Comparison of ENCODE assay signal across 8 cellular contexts in the genomic region with DNA sequence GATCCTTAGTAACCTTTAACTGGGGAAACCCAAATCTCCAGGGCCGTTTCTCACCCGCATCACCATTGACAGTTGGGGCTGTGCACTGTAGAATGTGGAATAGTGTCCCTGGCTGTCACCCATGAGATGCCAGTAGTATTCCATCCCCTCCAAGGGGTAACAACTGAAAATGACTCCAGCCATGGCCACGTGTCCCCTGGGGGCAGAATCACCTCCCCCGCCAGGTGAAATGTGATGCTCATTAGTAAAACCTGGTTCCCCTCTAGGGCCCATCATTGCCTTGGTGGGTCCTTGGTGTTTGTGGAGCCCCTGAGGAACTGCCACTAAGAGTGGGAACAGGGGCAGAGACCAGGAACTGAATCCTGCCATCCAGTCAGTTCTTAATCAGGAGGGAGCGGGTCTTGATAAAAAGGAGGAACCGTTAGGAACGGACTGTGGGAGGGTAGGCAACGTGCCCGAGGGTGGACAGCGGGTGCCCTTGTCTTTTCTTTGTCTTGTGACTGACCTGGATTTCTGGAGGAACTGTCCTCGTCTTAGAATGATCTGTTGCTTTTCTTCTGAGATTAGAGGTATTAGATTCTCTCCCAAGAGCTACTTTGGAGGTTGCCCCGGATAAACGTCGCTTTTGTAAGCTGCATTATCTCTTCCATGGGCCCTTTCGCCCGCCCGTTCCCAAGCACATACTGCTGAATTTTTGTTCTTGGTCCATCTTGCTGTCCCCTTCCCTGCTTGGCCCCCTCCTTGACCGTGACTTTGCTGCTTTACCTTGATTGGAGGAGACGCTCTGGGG. TPM values are rescaled to one million over a fixed set of nuclear protein-coding genes. Genes with fewer than 3 reads are reported as not detected.
A peak's percentile ranks its signal among the peaks of the same experiment; 100 is the strongest.
DNase-seq lines count a peak whose midpoint lies in the region; ATAC-seq, FAIRE-seq and TF ChIP-seq lines count a peak whose summit lies in the region.
"Had no signal": no experiment of that assay in that cellular context is flagged by ENCODE, and none has a peak within 500 bp of the region (broad histone marks: within the 10 kb centered on the region; RNA-seq: fewer than 3 reads in every experiment).

No MANE protein-coding gene starts in this region.

- peaks cover 48% of the 10 kb centered on the region for H3K36me3 Mint-ChIP-seq in activated T-helper 17 cell treated with anti-CD3 and anti-CD28 coated beads, Interleukin-2, amount 50 U/mL, for 72 hours (ENCODE audit: low read depth)

- peak overlapping the region; percentile 69 for H3K9ac ChIP-seq in keratinocyte (ENCODE audit: control insufficient read depth, extremely low read depth, insufficient read depth, low read length)
- peak overlapping the region in 4 of 5 donors; percentile 26 to 76 (median 48) for H3K9ac ChIP-seq in subcutaneous abdominal adipose tissue (ENCODE audit: low read length in 5 of 5)

- H3K36me3 ChIP-seq in keratinocyte (ENCODE audit: control insufficient read depth in 2 of 2, extremely low read depth in 1 of 2, insufficient read depth in 2 of 2, low read length in 2 of 2) (peaks cover 4% of the 10 kb centered on the region in 2 experiments), subcutaneous abdominal adipose tissue (ENCODE audit: control insufficient read depth in 5 of 5, insufficient read depth in 5 of 5, low read length in 5 of 5) (no peaks in the 10 kb centered on the region)

- H3K27me3 ChIP-seq in keratinocyte (ENCODE audit: control insufficient read depth, extremely low read depth, insufficient read depth, low read length) (no peaks in the 10 kb centered on the region), subcutaneous abdominal adipose tissue (ENCODE audit: control insufficient read depth in 5 of 5, insufficient read depth in 4 of 5, low read length in 5 of 5) (no peaks in the 10 kb centered on the region)

- H3K4me3 ChIP-seq in keratinocyte (ENCODE audit: control insufficient read depth in 2 of 3, extremely low read depth in 1 of 3, insufficient read depth in 2 of 3, low read depth in 1 of 3, low read length in 3 of 3) (peak overlapping the region; percentile 16 to 33 (median 22)), subcutaneous abdominal adipose tissue (ENCODE audit: low read depth in 1 of 5, low read length in 5 of 5) (peak overlapping the region in 4 of 5 donors; percentile 28 to 54 (median 42))

- peaks cover 4% of the 10 kb centered on the region for H4K20me1 ChIP-seq in keratinocyte (ENCODE audit: control insufficient read depth, extremely low read depth, insufficient read depth, low read length)

- peaks cover 88% of the 10 kb centered on the region for H3K79me2 ChIP-seq in keratinocyte (ENCODE audit: control insufficient read depth, insufficient read depth, low read length)

- no peak for TF ChIP-seq CTCF in keratinocyte (optimal IDR thresholded peaks at IDR 0.05 in 1 of 3, IDR thresholded peaks at IDR 0.05 in 1 of 3, conservative IDR thresholded peaks at IDR 0.05 in 1 of 3; ENCODE audit: extremely low read depth in 1 of 3, insufficient read depth in 2 of 3, low read length in 3 of 3)

- no peak overlapping the region for H2AFZ ChIP-seq in keratinocyte (ENCODE audit: control insufficient read depth, low read length)

- DNase-seq in HTR-8/SVneo (ENCODE audit: insufficient read length, low spot score) (no peak), keratinocyte (ENCODE audit: low read depth, low spot score) (no peak), SHP77 (lab: John Stamatoyannopoulos, UW) (no peak), epidermal melanocyte (ENCODE audit: insufficient read length, low spot score) (no peak)
- DNase-seq: NCI-H1436 had no signal

- H3K27ac Mint-ChIP-seq in activated T-helper 17 cell treated with anti-CD3 and anti-CD28 coated beads, Interleukin-2, amount 50 U/mL, for 72 hours = peak overlapping the region; percentile 85

- H3K27me3 Mint-ChIP-seq in activated T-helper 17 cell treated with anti-CD3 and anti-CD28 coated beads, Interleukin-2, amount 50 U/mL, for 72 hours = no peaks in the 10 kb centered on the region

- H3K4me2 ChIP-seq in keratinocyte (ENCODE audit: control insufficient read depth, extremely low read depth, insufficient read depth, low read depth, low read length) = peak overlapping the region; percentile 65

- H3K4me3 Mint-ChIP-seq in activated T-helper 17 cell treated with anti-CD3 and anti-CD28 coated beads, Interleukin-2, amount 50 U/mL, for 72 hours = peak overlapping the region; percentile 99

- H3K9me3 ChIP-seq in keratinocyte (ENCODE audit: control insufficient read depth, low read depth, low read length) (no peaks in the 10 kb centered on the region), subcutaneous abdominal adipose tissue (ENCODE audit: control insufficient read depth in 5 of 5, low read length in 5 of 5) (no peaks in the 10 kb centered on the region)

- no peaks in the 10 kb centered on the region for H3K9me1 ChIP-seq in keratinocyte (ENCODE audit: control insufficient read depth, extremely low read depth, insufficient read depth, low read length)

- peaks cover 31% of the 10 kb centered on the region for H3K4me1 Mint-ChIP-seq in activated T-helper 17 cell treated with anti-CD3 and anti-CD28 coated beads, Interleukin-2, amount 50 U/mL, for 72 hours

- H3K27ac ChIP-seq in keratinocyte (ENCODE audit: control insufficient read depth, insufficient read depth, low read length) (peak overlapping the region; percentile 81), subcutaneous abdominal adipose tissue (ENCODE audit: low read depth, low read length) (peak overlapping the region; percentile 94)

- dilution Hi-C loops in keratinocyte (cut with MboI; ENCODE audit: extremely low pct_ligation_motif_present, low sequenced_read_pairs) = no loop called here

- no peak for ATAC-seq in activated T-helper 17 cell treated with anti-CD3 and anti-CD28 coated beads, Interleukin-2, amount 50 U/mL, for 72 hours (replicated peaks)
- ATAC-seq in GM21447 (IDR thresholded peaks at IDR 0.05; ENCODE audit: unreplicated experiment) = no peak

- peaks cover 41% of the 10 kb centered on the region for H3K4me1 ChIP-seq in keratinocyte (ENCODE audit: control insufficient read depth, extremely low read depth, insufficient read depth, low read length)
- peaks cover 14 to 81% (median 64%) of the 10 kb centered on the region in 5 donors for H3K4me1 ChIP-seq in subcutaneous abdominal adipose tissue (ENCODE audit: control insufficient read depth in 5 of 5, insufficient read depth in 5 of 5, low read length in 5 of 5)

- no peaks in the 10 kb centered on the region for H3K9me3 Mint-ChIP-seq in activated T-helper 17 cell treated with anti-CD3 and anti-CD28 coated beads, Interleukin-2, amount 50 U/mL, for 72 hours

- FAIRE-seq in HTR-8/SVneo (lab: Jason Lieb, UNC) (peak; percentile 4), keratinocyte (lab: Jason Lieb, UNC) (no peak)

RNA-seq across cellular contexts. Expression of gene MYO9B, which starts 3.5 kb away (rescaled TPM):
- total RNA-seq in activated T-helper 17 cell treated with anti-CD3 and anti-CD28 coated beads, Interleukin-2, amount 50 U/mL, for 72 hours = 100 to 1,000 TPM; 149 to 152 TPM
- polyA plus RNA-seq in keratinocyte = 14.3 to 17.9 TPM (median 14.4 TPM) in 3 replicates
- polyA plus RNA-seq in keratinocyte (2011; ENCODE audit: low read depth) = 40.3 TPM
- polyA plus RNA-seq in keratinocyte (2011; cell fraction: cytosol; rRNA removed) = 9.3 and 14.6 TPM in 2 replicates
- 49.5 and 62.1 TPM in 2 replicates for polyA plus RNA-seq in keratinocyte (2011; cell fraction: nucleus; rRNA removed)
- 17.6 and 29.5 TPM in 2 replicates for polyA plus RNA-seq in keratinocyte (2012; ENCODE audit: low replicate concordance)
- polyA minus RNA-seq in keratinocyte = 34.1 to 67.6 TPM (median 42.6 TPM) in 3 replicates
- 48.5 TPM for polyA minus RNA-seq in keratinocyte (2011; cell fraction: cytosol; rRNA and poly(A)+ RNA removed)
- 45.9 and 52.1 TPM in 2 replicates for polyA minus RNA-seq in keratinocyte (2011; cell fraction: nucleus; rRNA and poly(A)+ RNA removed)

RNA-seq across cellular contexts. Expression of gene HAUS8, which starts 3.9 kb away (rescaled TPM):
- total RNA-seq in activated T-helper 17 cell treated with anti-CD3 and anti-CD28 coated beads, Interleukin-2, amount 50 U/mL, for 72 hours = 10 to 100 TPM; 26.0 to 35.2 TPM
- 4.1 to 8.8 TPM (median 8.1 TPM) in 3 replicates for polyA plus RNA-seq in keratinocyte
- 3.3 TPM for polyA plus RNA-seq in keratinocyte (2011; ENCODE audit: low read depth)
- polyA plus RNA-seq in keratinocyte (2011; cell fraction: cytosol; rRNA removed) = 3.1 and 3.8 TPM in 2 replicates
- polyA plus RNA-seq in keratinocyte (2011; cell fraction: nucleus; rRNA removed) = 3.3 and 3.7 TPM in 2 replicates
- 1.8 and 7.7 TPM in 2 replicates for polyA plus RNA-seq in keratinocyte (2012; ENCODE audit: low replicate concordance)
- 0.89 to 3.2 TPM (median 2.8 TPM) in 3 replicates for polyA minus RNA-seq in keratinocyte
- 4.2 TPM for polyA minus RNA-seq in keratinocyte (2011; cell fraction: cytosol; rRNA and poly(A)+ RNA removed)
- 0.47 and 1.1 TPM in 2 replicates for polyA minus RNA-seq in keratinocyte (2011; cell fraction: nucleus; rRNA and poly(A)+ RNA removed)

RNA-seq across cellular contexts. Expression of gene CPAMD8, which starts 52.5 kb away (rescaled TPM):
- total RNA-seq in activated T-helper 17 cell treated with anti-CD3 and anti-CD28 coated beads, Interleukin-2, amount 50 U/mL, for 72 hours = 1 to 10 TPM in 1 of 2 donors, under 1 TPM in 1; 0.11 to 6.5 TPM
- polyA plus RNA-seq in keratinocyte = 0.35 to 1.3 TPM (median 0.38 TPM) in 3 replicates
- 0.42 TPM for polyA plus RNA-seq in keratinocyte (2011; ENCODE audit: low read depth)
- 0.40 TPM in 2 replicates for polyA plus RNA-seq in keratinocyte (2011; cell fraction: cytosol; rRNA removed)
- 1.4 and 2.1 TPM in 2 replicates for polyA plus RNA-seq in keratinocyte (2011; cell fraction: nucleus; rRNA removed)
- polyA plus RNA-seq in keratinocyte (2012; ENCODE audit: low replicate concordance) = 0.37 and 0.54 TPM in 2 replicates
- polyA minus RNA-seq in keratinocyte = 0.53 to 3.2 TPM (median 0.77 TPM) in 3 replicates
- not detected for polyA minus RNA-seq in keratinocyte (2011; cell fraction: cytosol; rRNA and poly(A)+ RNA removed)
- 1.3 and 1.4 TPM in 2 replicates for polyA minus RNA-seq in keratinocyte (2011; cell fraction: nucleus; rRNA and poly(A)+ RNA removed)
